Comparison of ENCODE assay signal across 1 cellular context in the genomic region with DNA sequence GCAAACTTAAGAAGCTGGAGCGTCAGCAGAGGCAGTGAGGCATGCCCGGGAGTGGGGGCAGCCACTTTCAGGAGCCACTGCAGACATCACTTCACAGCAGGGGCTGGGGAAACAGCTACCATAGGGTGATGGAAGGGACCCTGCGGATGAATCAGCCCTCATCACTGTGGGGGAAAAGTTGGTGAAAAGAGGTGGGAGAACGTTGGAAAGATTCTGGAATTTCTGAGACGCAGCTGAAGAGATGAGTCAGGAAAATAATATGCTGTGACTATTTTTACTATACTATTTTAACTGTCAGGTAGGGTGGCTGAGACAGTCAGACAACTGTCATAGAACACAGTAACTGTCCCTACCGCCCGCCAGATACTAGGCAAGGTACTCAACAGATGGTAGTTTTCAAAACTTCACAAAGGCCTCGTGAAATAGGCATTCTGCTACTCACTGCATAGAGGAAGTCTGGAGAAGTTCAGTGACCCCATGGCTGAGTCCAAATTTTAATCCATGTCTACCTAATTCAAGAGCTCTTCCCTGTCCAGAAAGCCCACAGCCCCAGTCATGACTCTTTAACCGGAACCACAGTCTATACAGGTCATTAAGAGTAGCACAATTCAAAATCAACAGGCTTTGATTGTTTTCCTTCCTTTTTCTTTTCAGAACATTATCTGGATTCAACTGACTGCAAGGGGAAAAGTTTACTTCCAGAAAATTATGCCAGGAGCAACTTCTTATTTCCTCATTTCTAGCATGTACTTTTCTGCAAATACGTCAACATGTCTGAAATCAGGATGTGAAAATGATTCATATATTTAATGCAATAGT.
A peak's percentile ranks its signal among the peaks of the same experiment; 100 is the strongest.
TF ChIP-seq lines count a peak whose summit lies in the region.

No MANE protein-coding gene starts in this region.

TF ChIP-seq in HEK293, 187 proteins besides CTCF, POLR2A, EP300 and RAD21 (continued from another document):
- TF ChIP-seq PATZ1 (tag by site-specific recombination; IDR thresholded peaks at IDR 0.05) (peak; percentile 36; the same call in 1 of the 2 replicates), ZBTB6 (tag by site-specific recombination; IDR thresholded peaks at IDR 0.05) (no peak), ZFP41 (tag by site-specific recombination; IDR thresholded peaks at IDR 0.05; ENCODE audit: borderline replicate concordance) (no peak), PRDM1 (tag by site-specific recombination; IDR thresholded peaks at IDR 0.05) (peak; percentile 54; the same call in 1 of the 2 replicates), ZBTB21 (tag by site-specific recombination; IDR thresholded peaks at IDR 0.05) (no peak), HOXD13 (CRISPR knock-in tag; IDR thresholded peaks at IDR 0.05; ENCODE audit: borderline replicate concordance) (no peak), ZNF133 (tag by site-specific recombination; IDR thresholded peaks at IDR 0.05) (no peak), ZNF629 (tag by site-specific recombination; IDR thresholded peaks at IDR 0.05) (0 out of 2 replicates have a peak, but pooled peaks have one; percentile 29), ZNF302 (tag by site-specific recombination; IDR thresholded peaks at IDR 0.05; ENCODE audit: low read depth) (no peak), ZNF324 (tag by site-specific recombination; IDR thresholded peaks at IDR 0.05) (no peak), GFI1B (tag by site-specific recombination; IDR thresholded peaks at IDR 0.05) (no peak), SP2 (tag by site-specific recombination; IDR thresholded peaks at IDR 0.05) (no peak), ZNF785 (tag by site-specific recombination; IDR thresholded peaks at IDR 0.05) (no peak), SALL2 (tag by site-specific recombination; IDR thresholded peaks at IDR 0.05; ENCODE audit: borderline replicate concordance) (no peak), ZNF837 (tag by site-specific recombination; IDR thresholded peaks at IDR 0.05) (no peak), SP7 (tag by site-specific recombination; IDR thresholded peaks at IDR 0.05) (0 out of 2 replicates have a peak, but pooled peaks have one; percentile 18), ZBTB1 (tag by site-specific recombination; IDR thresholded peaks at IDR 0.05) (no peak), ZBTB7A (tag by site-specific recombination; IDR thresholded peaks at IDR 0.05; ENCODE audit: low read depth) (no peak), ZNF391 (tag by site-specific recombination; IDR thresholded peaks at IDR 0.05; ENCODE audit: borderline replicate concordance, low read depth) (no peak), ZNF660 (tag by site-specific recombination; IDR thresholded peaks at IDR 0.05) (no peak), ZIC2 (tag by site-specific recombination; IDR thresholded peaks at IDR 0.05) (peak; percentile 61), OSR2 (tag by site-specific recombination; IDR thresholded peaks at IDR 0.05) (peak; percentile 98), REST (tag by site-specific recombination; IDR thresholded peaks at IDR 0.05) (no peak), KLF7 (tag by site-specific recombination; IDR thresholded peaks at IDR 0.05; ENCODE audit: borderline replicate concordance) (no peak), ZBTB48 (tag by site-specific recombination; IDR thresholded peaks at IDR 0.05) (no peak), ZNF37A (tag by site-specific recombination; IDR thresholded peaks at IDR 0.05) (no peak), ZNF530 (tag by site-specific recombination; IDR thresholded peaks at IDR 0.05; ENCODE audit: low read depth) (no peak), ZNF600 (tag by site-specific recombination; IDR thresholded peaks at IDR 0.05) (peak; percentile 52; the same call in 1 of the 2 replicates), GLIS1 (tag by site-specific recombination; IDR thresholded peaks at IDR 0.05) (peak; percentile 53)
- TF ChIP-seq, protein P1, sequence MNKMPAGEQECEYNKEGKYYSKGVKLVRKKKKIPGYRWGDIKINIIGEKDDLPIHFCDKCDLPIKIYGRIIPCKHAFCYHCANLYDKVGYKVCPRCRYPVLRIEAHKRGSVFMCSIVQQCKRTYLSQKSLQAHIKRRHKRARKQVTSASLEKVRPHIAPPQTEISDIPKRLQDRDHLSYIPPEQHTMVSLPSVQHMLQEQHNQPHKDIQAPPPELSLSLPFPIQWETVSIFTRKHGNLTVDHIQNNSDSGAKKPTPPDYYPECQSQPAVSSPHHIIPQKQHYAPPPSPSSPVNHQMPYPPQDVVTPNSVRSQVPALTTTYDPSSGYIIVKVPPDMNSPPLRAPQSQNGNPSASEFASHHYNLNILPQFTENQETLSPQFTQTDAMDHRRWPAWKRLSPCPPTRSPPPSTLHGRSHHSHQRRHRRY (tag by site-specific recombination; IDR thresholded peaks at IDR 0.05): no peak
- TF ChIP-seq, protein P2, sequence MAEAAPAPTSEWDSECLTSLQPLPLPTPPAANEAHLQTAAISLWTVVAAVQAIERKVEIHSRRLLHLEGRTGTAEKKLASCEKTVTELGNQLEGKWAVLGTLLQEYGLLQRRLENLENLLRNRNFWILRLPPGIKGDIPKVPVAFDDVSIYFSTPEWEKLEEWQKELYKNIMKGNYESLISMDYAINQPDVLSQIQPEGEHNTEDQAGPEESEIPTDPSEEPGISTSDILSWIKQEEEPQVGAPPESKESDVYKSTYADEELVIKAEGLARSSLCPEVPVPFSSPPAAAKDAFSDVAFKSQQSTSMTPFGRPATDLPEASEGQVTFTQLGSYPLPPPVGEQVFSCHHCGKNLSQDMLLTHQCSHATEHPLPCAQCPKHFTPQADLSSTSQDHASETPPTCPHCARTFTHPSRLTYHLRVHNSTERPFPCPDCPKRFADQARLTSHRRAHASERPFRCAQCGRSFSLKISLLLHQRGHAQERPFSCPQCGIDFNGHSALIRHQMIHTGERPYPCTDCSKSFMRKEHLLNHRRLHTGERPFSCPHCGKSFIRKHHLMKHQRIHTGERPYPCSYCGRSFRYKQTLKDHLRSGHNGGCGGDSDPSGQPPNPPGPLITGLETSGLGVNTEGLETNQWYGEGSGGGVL (tag by site-specific recombination; IDR thresholded peaks at IDR 0.05): peak; percentile 82
TF ChIP-seq in HEK293: peak in this region for 9.
